In genomic region chr9:124696101-124696500, GRCh38 we compare ENCODE assay signal across 15 cellular contexts.
DNase-seq lines count a peak whose midpoint lies in the region; ATAC-seq and TF ChIP-seq lines count a peak whose summit lies in the region.
"Had no signal": no experiment of that assay in that cellular context is flagged by ENCODE, and none has a peak within 500 bp of the region (broad histone marks: within the 10 kb centered on the region; RNA-seq: fewer than 3 reads in every experiment).

No MANE protein-coding gene starts in this region.

- H4K5ac ChIP-seq in H9 (ENCODE audit: insufficient read length, low read depth, low read length): no peak overlapping the region

- H3K27me3 ChIP-seq in brain microvascular endothelial cell (replicated peaks): no peaks in the 10 kb centered on the region
- H3K27me3 ChIP-seq in mesenchymal stem cell (ENCODE audit: control insufficient read depth in 1 of 2, insufficient read depth in 1 of 2, low read length in 2 of 2): no peaks in the 10 kb centered on the region
- no peaks in the 10 kb centered on the region for H3K27me3 ChIP-seq in H9 (ENCODE audit: insufficient read depth, low read length)
- H3K27me3 ChIP-seq: MG63 had no signal

- H4K91ac ChIP-seq in mesenchymal stem cell (ENCODE audit: low read length) (no peak overlapping the region), H9 (ENCODE audit: insufficient read length, low read depth, low read length) (no peak overlapping the region)

- no peak overlapping the region for H3K14ac ChIP-seq in mesenchymal stem cell (ENCODE audit: low read length in 2 of 2)
- no peak overlapping the region for H3K14ac ChIP-seq in H9 (ENCODE audit: insufficient read depth, low read length)

- TF ChIP-seq CTCF in brain microvascular endothelial cell (IDR thresholded peaks at IDR 0.05; ENCODE audit: low read depth, low read length, missing control alignments) (no peak), H9 (conservative IDR thresholded peaks at IDR 0.05) (no peak)

- H3K36me3 ChIP-seq in brain microvascular endothelial cell (replicated peaks): peaks cover 2% of the 10 kb centered on the region
- peaks cover 0 to 5% of the 10 kb centered on the region in 2 experiments for H3K36me3 ChIP-seq in mesenchymal stem cell (ENCODE audit: control insufficient read depth in 1 of 2, insufficient read depth in 2 of 2, low read depth in 1 of 2, low read length in 2 of 2)
- H3K36me3 ChIP-seq: MG63 had no signal

- peaks cover 14% of the 10 kb centered on the region for H3K79me1 ChIP-seq in mesenchymal stem cell (replicated peaks; ENCODE audit: low read length, poor library complexity, severe bottlenecking)
- H3K79me1 ChIP-seq in H9 (ENCODE audit: insufficient read depth, low read depth, low read length, poor library complexity, severe bottlenecking): no peaks in the 10 kb centered on the region

- H3K56ac ChIP-seq in H9 (ENCODE audit: insufficient read length, low read depth, low read length): no peak overlapping the region

- no peaks in the 10 kb centered on the region for H3K9me3 ChIP-seq in mesenchymal stem cell (ENCODE audit: control insufficient read depth, low read length)
- H3K9me3 ChIP-seq in H9 (ENCODE audit: control insufficient read depth, low read depth, low read length): no peaks in the 10 kb centered on the region
- H3K9me3 ChIP-seq: MG63 had no signal

- H3K23me2 ChIP-seq in H9 (ENCODE audit: insufficient read length, low read depth, low read length, poor library complexity, severe bottlenecking): no peaks in the 10 kb centered on the region

- no peaks in the 10 kb centered on the region for H3K4me1 Mint-ChIP-seq in activated naive CD8-positive, alpha-beta T cell treated with anti-CD3 and anti-CD28 coated beads for 36 hours
- peaks cover 55 to 56% of the 10 kb centered on the region in 2 experiments for H3K4me1 Mint-ChIP-seq in H9

- H3K4me3 ChIP-seq in brain microvascular endothelial cell (ENCODE audit: low read depth, low read length): no peak overlapping the region
- H3K4me3 ChIP-seq in mesenchymal stem cell (ENCODE audit: insufficient read depth in 1 of 2, low read depth in 1 of 2, low read length in 2 of 2): no peak overlapping the region
- H3K4me3 ChIP-seq: MG63 had no signal

- in situ Hi-C loops in brain microvascular endothelial cell (cut with HindIII; ENCODE audit: low pct_ligation_motif_present, low sequenced_read_pairs): no loop called here

- H3K4ac ChIP-seq in mesenchymal stem cell (ENCODE audit: low read depth in 1 of 2, low read length in 2 of 2): peak overlapping the region in 1 of 2 experiments; percentile 49
- H3K4ac ChIP-seq in H9 (ENCODE audit: low read depth, low read length): no peak overlapping the region

- no peak overlapping the region for H2BK15ac ChIP-seq in mesenchymal stem cell (ENCODE audit: low read depth, poor library complexity, severe bottlenecking)
- H2BK15ac ChIP-seq in H9 (ENCODE audit: low read depth, low read length): no peak overlapping the region

- peak overlapping the region; percentile 90 for H3K27ac ChIP-seq in brain microvascular endothelial cell
- H3K27ac ChIP-seq in mesenchymal stem cell (ENCODE audit: low read length, poor library complexity, severe bottlenecking): peak overlapping the region; percentile 99
- H3K27ac ChIP-seq in H9 (ENCODE audit: insufficient read length, low read depth, low read length): no peak overlapping the region

- intact Hi-C loops in posterior vena cava (cut with DNase I): no loop called here

- H2BK5ac ChIP-seq in mesenchymal stem cell (ENCODE audit: low read depth, low read length, poor library complexity, severe bottlenecking): peak overlapping the region; percentile 51
- H2BK5ac ChIP-seq in H9 (ENCODE audit: insufficient read length, low read length): no peak overlapping the region

- H3K79me2 ChIP-seq in H9 (ENCODE audit: insufficient read depth, low read length): 0 out of 2 replicates have a peak, but pooled peaks cover 2% of the 10 kb centered on the region

- H2BK12ac ChIP-seq in mesenchymal stem cell (ENCODE audit: low read length in 2 of 2) (no peak overlapping the region), H9 (ENCODE audit: insufficient read length, low read depth, low read length) (no peak overlapping the region)

- H4K8ac ChIP-seq in mesenchymal stem cell (ENCODE audit: low read length): no peak overlapping the region
- no peak overlapping the region for H4K8ac ChIP-seq in H9 (replicated peaks; ENCODE audit: insufficient read length, low read depth, low read length)

- 47% methylated on average over 2 of the region's 3 CpGs for WGBS in mesenchymal stem cell
- WGBS in H9 (ENCODE audit: extremely low coverage, insufficient read length, low lambda C conversion rate): no CpG with 5 or more reads among the region's 3 CpGs

- H2AFZ ChIP-seq in mesenchymal stem cell (ENCODE audit: low read depth, low read length): no peak overlapping the region
- H2AFZ ChIP-seq in H9 (ENCODE audit: low read length): no peak overlapping the region

- no peak overlapping the region for H2BK20ac ChIP-seq in H9 (ENCODE audit: low read depth, low read length, poor library complexity, severe bottlenecking)

- H3K27ac Mint-ChIP-seq in activated naive CD8-positive, alpha-beta T cell treated with anti-CD3 and anti-CD28 coated beads for 36 hours: no peak overlapping the region
- peak overlapping the region in 1 of 3 experiments; percentile 86; a peak in 2 of 7 replicates for H3K27ac Mint-ChIP-seq in H9
- H3K27ac Mint-ChIP-seq: activated CD4-positive, alpha-beta memory T cell treated with anti-CD3 and anti-CD28 coated beads for 36 hours had no signal

- H3K18ac ChIP-seq in mesenchymal stem cell (ENCODE audit: low read depth in 1 of 2, low read length in 2 of 2) (no peak overlapping the region), H9 (ENCODE audit: insufficient read length, low read depth, low read length) (no peak overlapping the region)

- no peak overlapping the region for H2BK120ac ChIP-seq in mesenchymal stem cell (ENCODE audit: low read depth, low read length)
- no peak overlapping the region for H2BK120ac ChIP-seq in H9 (ENCODE audit: low read depth, low read length, poor library complexity, severe bottlenecking)

- no peaks in the 10 kb centered on the region for H3K27me3 Mint-ChIP-seq in activated naive CD8-positive, alpha-beta T cell treated with anti-CD3 and anti-CD28 coated beads for 36 hours
- H3K27me3 Mint-ChIP-seq in H9 (ENCODE audit: low read depth): no peaks in the 10 kb centered on the region
- H3K27me3 Mint-ChIP-seq: activated CD4-positive, alpha-beta memory T cell treated with anti-CD3 and anti-CD28 coated beads for 36 hours had no signal

- no peaks in the 10 kb centered on the region for H3K36me3 Mint-ChIP-seq in activated naive CD8-positive, alpha-beta T cell treated with anti-CD3 and anti-CD28 coated beads for 36 hours
- H3K36me3 Mint-ChIP-seq in H9 (ENCODE audit: insufficient read depth in 1 of 3, low read depth in 3 of 3): no peaks in the 10 kb centered on the region
- H3K36me3 Mint-ChIP-seq: activated CD4-positive, alpha-beta memory T cell treated with anti-CD3 and anti-CD28 coated beads for 36 hours had no signal

- no peak overlapping the region for H3K9ac ChIP-seq in mesenchymal stem cell (ENCODE audit: low read length)
- no peak overlapping the region for H3K9ac ChIP-seq in H9 (ENCODE audit: extremely low read depth, insufficient read length, low read length)

- peaks cover 15% of the 10 kb centered on the region for H3K4me1 ChIP-seq in mesenchymal stem cell (ENCODE audit: control insufficient read depth, insufficient read depth, low read depth, low read length)
- peaks cover 2% of the 10 kb centered on the region; the same call in 1 of the 2 replicates for H3K4me1 ChIP-seq in H9 (ENCODE audit: insufficient read depth, low read length)

- no peaks in the 10 kb centered on the region for H3K9me3 Mint-ChIP-seq in activated naive CD8-positive, alpha-beta T cell treated with anti-CD3 and anti-CD28 coated beads for 36 hours
- H3K9me3 Mint-ChIP-seq in H9: no peaks in the 10 kb centered on the region
- H3K9me3 Mint-ChIP-seq: activated CD4-positive, alpha-beta memory T cell treated with anti-CD3 and anti-CD28 coated beads for 36 hours had no signal

- ATAC-seq in GM18858 (IDR thresholded peaks at IDR 0.05; ENCODE audit: unreplicated experiment): no peak

- peak overlapping the region; percentile 49 for H3K4me2 ChIP-seq in mesenchymal stem cell (ENCODE audit: low read length, poor library complexity, severe bottlenecking)
- no peak overlapping the region for H3K4me2 ChIP-seq in H9 (ENCODE audit: insufficient read depth, insufficient read length, low read length)

- no peaks in the 10 kb centered on the region for H4K20me1 ChIP-seq in H9 (ENCODE audit: control insufficient read depth, insufficient read depth, insufficient read length)

- H3K4me3 Mint-ChIP-seq in activated naive CD8-positive, alpha-beta T cell treated with anti-CD3 and anti-CD28 coated beads for 36 hours: no peak overlapping the region
- H3K4me3 Mint-ChIP-seq in H9: peak overlapping the region in 1 of 2 experiments; percentile 1; a peak in 1 of 5 replicates
- H3K4me3 Mint-ChIP-seq: activated CD4-positive, alpha-beta memory T cell treated with anti-CD3 and anti-CD28 coated beads for 36 hours had no signal

- H2AK5ac ChIP-seq in mesenchymal stem cell (ENCODE audit: low read length, severe bottlenecking) (peak overlapping the region; percentile 96), H9 (ENCODE audit: insufficient read length, low read length) (no peak overlapping the region)

- H3K23ac ChIP-seq in mesenchymal stem cell (ENCODE audit: low read length in 2 of 2) (no peak overlapping the region), H9 (ENCODE audit: insufficient read length, low read depth, low read length) (no peak overlapping the region)

- DNase-seq in AG20443 (ENCODE audit: low spot score): peak; percentile 19
- DNase-seq in M059J (ENCODE audit: low read depth): peak; percentile 86
- DNase-seq in brain microvascular endothelial cell: peak; percentile 40
- peak; percentile 61 for DNase-seq in mesenchymal stem cell
- DNase-seq in posterior vena cava (ENCODE audit: low spot score): no peak
- no peak for DNase-seq in activated naive CD8-positive, alpha-beta T cell treated with anti-CD3 and anti-CD28 coated beads for 36 hours
- no peak for DNase-seq in H9
- DNase-seq: activated CD4-positive, alpha-beta memory T cell treated with anti-CD3 and anti-CD28 coated beads for 36 hours; C1 segment of cervical spinal cord; caudate nucleus; retina; stimulated activated CD4-positive, alpha-beta T cell treated with anti-CD3 and anti-CD28 coated beads, Interleukin-4, amount 100 ng/mL, for 4 hours; stimulated activated naive CD4-positive, alpha-beta T cell treated with Interleukin-2 at 50 U/mL for 16 hours had no signal

- H3T11ph ChIP-seq in H9 (ENCODE audit: low read length): no peak overlapping the region

Comparison
In these comparisons a context has a peak if more than half of its experiments do, and no peak if none do; other contexts are left out.
1. DNase-seq: peak in AG20443 (single experiment), M059J (single experiment), brain microvascular endothelial cell (single experiment) and mesenchymal stem cell (single experiment); none in posterior vena cava (single experiment), activated naive CD8-positive, alpha-beta T cell treated with anti-CD3 and anti-CD28 coated beads for 36 hours (single experiment) and H9 (single experiment).